8 cellular contexts compared by ENCODE assay signal in the genomic region with DNA sequence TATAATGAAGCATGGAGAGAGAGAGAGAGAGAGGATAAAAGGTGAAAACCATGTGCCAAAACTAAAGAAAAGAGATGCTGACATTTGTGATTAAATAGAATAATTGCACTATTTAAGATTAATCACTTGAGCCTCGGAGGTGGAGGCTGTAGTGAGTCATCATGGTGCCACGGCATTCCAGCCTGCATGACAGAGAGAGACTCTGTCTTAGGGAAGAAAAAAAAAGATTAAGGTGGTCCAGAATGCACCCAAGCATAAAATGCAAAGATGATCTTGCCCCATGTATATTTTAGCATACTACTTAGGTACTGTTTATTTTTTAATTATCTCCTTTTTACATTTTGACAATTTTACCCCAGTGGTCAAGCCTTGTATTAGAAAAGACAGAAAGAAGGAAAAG.
DNase-seq lines count a peak whose midpoint lies in the region; FAIRE-seq and TF ChIP-seq lines count a peak whose summit lies in the region.
"Not testable (repeated sequence)": the region's sequence is repeated elsewhere in the genome, so short reads cannot be mapped to it uniquely, and the experiment has no call there.

No MANE protein-coding gene starts in this region.

- H3K27me3 ChIP-seq in GM23248 (replicated peaks; ENCODE audit: insufficient read depth); endothelial cell of umbilical vein (ENCODE audit: control insufficient read depth in 2 of 2, insufficient read depth in 2 of 2, low read length in 2 of 2): not testable (repeated sequence)

- POLR2A ChIA-PET in endothelial cell of umbilical vein (lab: Charles Lee): not testable (repeated sequence)

- not testable (repeated sequence) for H4K20me1 ChIP-seq in GM23248 (ENCODE audit: insufficient read depth); endothelial cell of umbilical vein (replicated peaks; ENCODE audit: control insufficient read depth, extremely low read depth, insufficient read depth, low read length)

- H2AFZ ChIP-seq in GM23248; endothelial cell of umbilical vein (ENCODE audit: low read depth, low read length): not testable (repeated sequence)

- CTCF ChIA-PET in endothelial cell of umbilical vein (lab: Charles Lee): not testable (repeated sequence)

- dilution Hi-C loops in endothelial cell of umbilical vein (cut with MboI; ENCODE audit: extremely low pct_ligation_motif_present, low sequenced_read_pairs): not testable (repeated sequence)

- not testable (repeated sequence) for H3K4me2 ChIP-seq in GM23248 (ENCODE audit: unreplicated experiment); endothelial cell of umbilical vein (ENCODE audit: insufficient read depth, low read length)

- not testable (repeated sequence) for H3K4me3 ChIP-seq in GM23248; astrocyte of the spinal cord (ENCODE audit: low read depth, low read length); endothelial cell of umbilical vein (replicated peaks in 1 of 3; ENCODE audit: insufficient read depth in 1 of 3, low read depth in 1 of 3, low read length in 3 of 3); fibroblast of the aortic adventitia (ENCODE audit: low read depth, low read length)

- FAIRE-seq in endothelial cell of umbilical vein (lab: Jason Lieb, UNC): not testable (repeated sequence)

- not testable (repeated sequence) for H3K9me2 ChIP-seq in GM23248 (ENCODE audit: insufficient read depth)

- DNase-seq in GM23248 (peak; percentile 65), LHCN-M2 (ENCODE audit: low read depth) (peak; percentile 12), SK-MEL-5 (ENCODE audit: low read depth, low spot score) (peak; percentile 0), astrocyte of the spinal cord (ENCODE audit: low read depth, low spot score) (peak; percentile 36), endothelial cell of umbilical vein (ENCODE audit: low read depth, low spot score) (peak; percentile 1), fibroblast of the aortic adventitia (ENCODE audit: low read depth) (peak; percentile 38), kidney tubule cell (ENCODE audit: low spot score) (peak; percentile 22)
- DNase-seq in stimulated activated CD8-positive, alpha-beta memory T cell treated with anti-CD3 and anti-CD28 coated beads, Interleukin-4, amount 100 ng/mL, for 48 hours: peak; percentile 5

- in situ Hi-C loops in GM23248 (cut with MboI); SK-MEL-5 (cut with HindIII; ENCODE audit: low pct_unique_long_range_greater_than_20kb, low sequenced_read_pairs); astrocyte of the spinal cord (cut with HindIII; ENCODE audit: low sequenced_read_pairs): not testable (repeated sequence)

- not testable (repeated sequence) for H3F3A ChIP-seq in GM23248 (ENCODE audit: insufficient read depth)

- not testable (repeated sequence) for H3K36me3 ChIP-seq in GM23248 (ENCODE audit: low read depth); endothelial cell of umbilical vein (ENCODE audit: control insufficient read depth in 2 of 2, extremely low read depth in 1 of 2, insufficient read depth in 2 of 2, low read length in 2 of 2)

- not testable (repeated sequence) for H3K4me1 ChIP-seq in GM23248 (ENCODE audit: insufficient read depth); endothelial cell of umbilical vein (ENCODE audit: control insufficient read depth, extremely low read depth, insufficient read depth, low read length)

- H3K27ac ChIP-seq in GM23248; endothelial cell of umbilical vein (ENCODE audit: insufficient read depth, low read depth, low read length): not testable (repeated sequence)

- H3K79me2 ChIP-seq in GM23248 (ENCODE audit: insufficient read depth); endothelial cell of umbilical vein (ENCODE audit: control insufficient read depth, insufficient read depth, low read length): not testable (repeated sequence)

- BruUV-seq in endothelial cell of umbilical vein (replicated peaks; lab: Mats Ljungman, UMichigan): not testable (repeated sequence)

- intact Hi-C loops in endothelial cell of umbilical vein (cut with micrococcal nuclease): not testable (repeated sequence)

- H3K9ac ChIP-seq in GM23248; endothelial cell of umbilical vein (replicated peaks; ENCODE audit: extremely low read depth, insufficient read depth, low read length): not testable (repeated sequence)

- H3K9me3 ChIP-seq in GM23248 (ENCODE audit: low read depth); endothelial cell of umbilical vein (replicated peaks; ENCODE audit: control insufficient read depth, insufficient read depth, low read length): not testable (repeated sequence)

- WGBS in GM23248 (ENCODE audit: low coverage in 1 of 2, low lambda C conversion rate in 2 of 2, missing lambda C conversion rate in 2 of 2), 2 experiments: 0% methylated on average over 2 of the region's 2 CpGs

- not testable (repeated sequence) for H3K9me1 ChIP-seq in endothelial cell of umbilical vein (replicated peaks; ENCODE audit: control insufficient read depth, extremely low read depth, insufficient read depth, low read length)

- TF ChIP-seq POLR2A in endothelial cell of umbilical vein (IDR thresholded peaks at IDR 0.05; ENCODE audit: low read depth, low read length): not testable (repeated sequence)

- not testable (repeated sequence) for TF ChIP-seq CTCF in astrocyte of the spinal cord (IDR thresholded peaks at IDR 0.05; ENCODE audit: low read depth, low read length); endothelial cell of umbilical vein (IDR thresholded peaks at IDR 0.05; ENCODE audit: extremely low read depth in 1 of 2, insufficient read depth in 1 of 2, low read depth in 1 of 2, low read length in 2 of 2); fibroblast of the aortic adventitia (IDR thresholded peaks at IDR 0.05; ENCODE audit: insufficient read depth, low read length)

Comparison
In these comparisons a context has a peak if more than half of its experiments do, and no peak if none do; other contexts are left out.
1. DNase-seq: peak in every context shown above with its lines; median percentile 65 in GM23248; 38 in fibroblast of the aortic adventitia; 36 in astrocyte of the spinal cord; 22 in kidney tubule cell; 12 in LHCN-M2; 5 in stimulated activated CD8-positive, alpha-beta memory T cell treated with anti-CD3 and anti-CD28 coated beads, Interleukin-4, amount 100 ng/mL, for 48 hours; 1 in endothelial cell of umbilical vein; 0 in SK-MEL-5.